9 cellular contexts compared by ENCODE assay signal in genomic region chr12:39587247-39587646, GRCh38. TPM values are rescaled to one million over a fixed set of nuclear protein-coding genes. Genes with fewer than 3 reads are reported as not detected.
A peak's percentile ranks its signal among the peaks of the same experiment; 100 is the strongest.
DNase-seq lines count a peak whose midpoint lies in the region; ATAC-seq and TF ChIP-seq lines count a peak whose summit lies in the region.
"Had no signal": no experiment of that assay in that cellular context is flagged by ENCODE, and none has a peak within 500 bp of the region (broad histone marks: within the 10 kb centered on the region; RNA-seq: fewer than 3 reads in every experiment).

No MANE protein-coding gene starts in this region.

- no peaks in the 10 kb centered on the region for H3K27me3 Mint-ChIP-seq in endodermal cell (ENCODE audit: insufficient read depth)

- no peaks in the 10 kb centered on the region for H3K9me3 Mint-ChIP-seq in endodermal cell

- H3K36me3 ChIP-seq in endodermal cell (ENCODE audit: control insufficient read depth, insufficient read depth, low read length) (no peaks in the 10 kb centered on the region), uterus (no peaks in the 10 kb centered on the region), gastrocnemius medialis (no peaks in the 10 kb centered on the region)

- no peaks in the 10 kb centered on the region for H3K36me3 Mint-ChIP-seq in endodermal cell (ENCODE audit: low read depth)

- H3K27me3 ChIP-seq in endodermal cell (ENCODE audit: control insufficient read depth, insufficient read depth, low read length, poor library complexity, severe bottlenecking) (peaks cover 23% of the 10 kb centered on the region), uterus (no peaks in the 10 kb centered on the region), gastrocnemius medialis (no peaks in the 10 kb centered on the region)

- H3K27ac ChIP-seq in endodermal cell (ENCODE audit: low read depth, low read length) (no peak overlapping the region), uterus (no peak overlapping the region), gastrocnemius medialis (no peak overlapping the region)
- H3K27ac ChIP-seq: skin epidermis had no signal

- DNase-seq in SHP77 (lab: John Stamatoyannopoulos, UW) (peak; percentile 8 to 10), SHP77 treated with DMSO at 0.1 percent for 48 hours (lab: John Stamatoyannopoulos, UW) (no peak), NB4 (ENCODE audit: low read depth) (peak; percentile 25), endodermal cell (no peak), uterus (no peak), COLO668 (lab: John Stamatoyannopoulos, UW; ENCODE audit: unreplicated experiment) (no peak), gastrocnemius medialis (no peak)

- no peaks in the 10 kb centered on the region for H3K4me1 Mint-ChIP-seq in endodermal cell

- WGBS in endodermal cell (ENCODE audit: insufficient coverage in 1 of 2, insufficient read length in 1 of 2), 2 experiments: 76 to 88% methylated on average over 2 of the region's 3 CpGs

- ATAC-seq in GM21526 (IDR thresholded peaks at IDR 0.05; ENCODE audit: low FRiP score, unreplicated experiment): peak; percentile 85
- ATAC-seq in gastrocnemius medialis: no peak

- no peak overlapping the region for H3K4me3 Mint-ChIP-seq in endodermal cell

- H3K4me3 ChIP-seq in NB4 (ENCODE audit: low read depth, low read length) (no peak overlapping the region), endodermal cell (ENCODE audit: low read length) (no peak overlapping the region), uterus (no peak overlapping the region), gastrocnemius medialis (no peak overlapping the region)
- H3K4me3 ChIP-seq: skin epidermis had no signal

- TF ChIP-seq POLR2A in NB4 (IDR thresholded peaks at IDR 0.05; ENCODE audit: extremely low read depth, insufficient read length) (no peak), uterus (IDR thresholded peaks at IDR 0.05) (no peak), gastrocnemius medialis (IDR thresholded peaks at IDR 0.05) (no peak)

- TF ChIP-seq CTCF in NB4 (IDR thresholded peaks at IDR 0.05; ENCODE audit: low read depth, low read length) (peak; percentile 17), endodermal cell (conservative IDR thresholded peaks at IDR 0.05) (peak; percentile 47), uterus (IDR thresholded peaks at IDR 0.05) (no peak), gastrocnemius medialis (IDR thresholded peaks at IDR 0.05 in 4 of 5, conservative IDR thresholded peaks at IDR 0.05 in 1 of 5) (peak in 1 of 5 experiments; percentile 36)

- in situ Hi-C loops in gastrocnemius medialis (cut with MboI; ENCODE audit: low sequenced_read_pairs in 4 of 4): no loop called here

- H3K4me1 ChIP-seq in endodermal cell (ENCODE audit: control insufficient read depth, insufficient read depth, low read length) (no peaks in the 10 kb centered on the region), uterus (no peaks in the 10 kb centered on the region), gastrocnemius medialis (no peaks in the 10 kb centered on the region)

- intact Hi-C loops in uterus (cut with DNase I; ENCODE audit: low total_unique reads): no loop called here
- intact Hi-C loops in gastrocnemius medialis (cut with DNase I; ENCODE audit: low total_unique reads): no loop called here

- H3K9me3 ChIP-seq in endodermal cell (ENCODE audit: control insufficient read depth, low read length): no peaks in the 10 kb centered on the region
- no peaks in the 10 kb centered on the region for H3K9me3 ChIP-seq in uterus
- H3K9me3 ChIP-seq in gastrocnemius medialis: no peaks in the 10 kb centered on the region

- no peak overlapping the region for H3K27ac Mint-ChIP-seq in endodermal cell

- no peak overlapping the region for H3K9ac ChIP-seq in endodermal cell (ENCODE audit: extremely low read depth, low read length, poor library complexity, severe bottlenecking)

RNA-seq across cellular contexts. Expression of gene ABCD2, which starts 32.4 kb away (rescaled TPM):
- total RNA-seq in endodermal cell (not detected), uterus (1 to 10 TPM in 3 of 4 donors, under 1 TPM in 1; 0.29 to 3.5 (median 2.0) TPM), gastrocnemius medialis (under 1 TPM in 3 of 4 donors, not detected in 1; 0.07 to 0.20 (median 0.10) TPM)
- 0.32 TPM for polyA plus RNA-seq in endodermal cell (2013, experiment 1 of 2)
- 0.33 TPM for polyA plus RNA-seq in endodermal cell (2013, experiment 2 of 2)

Comparison
In these comparisons a context has a peak if more than half of its experiments do, and no peak if none do; other contexts are left out.
1. DNase-seq: peak in SHP77 (2 of 2) and NB4 (single experiment); none in SHP77 treated with DMSO at 0.1 percent for 48 hours (single experiment), endodermal cell (single experiment), uterus (0 of 2), COLO668 (single experiment) and gastrocnemius medialis (0 of 2).
2. CTCF ChIP-seq: peak in NB4 (single experiment) and endodermal cell (single experiment); none in uterus (0 of 4).